ENCODE assay signal across 8 cellular contexts in genomic region chr15:90266485-90266884, GRCh38. TPM values are rescaled to one million over a fixed set of nuclear protein-coding genes. Genes with fewer than 3 reads are reported as not detected.
DNase-seq lines count a peak whose midpoint lies in the region; ATAC-seq, FAIRE-seq and TF ChIP-seq lines count a peak whose summit lies in the region.

No MANE protein-coding gene starts in this region.

- no peaks in the 10 kb centered on the region for H3K36me3 ChIP-seq in MM.1S (replicated peaks; ENCODE audit: insufficient read depth, low read length)
- H3K36me3 ChIP-seq in astrocyte (ENCODE audit: insufficient read depth, low read length), result peaks cover 18% of the 10 kb centered on the region
- peaks cover 0 to 34% of the 10 kb centered on the region in 2 donors for H3K36me3 ChIP-seq in left lung
- H3K36me3 ChIP-seq in stomach smooth muscle (ENCODE audit: control insufficient read depth in 2 of 2, insufficient read depth in 2 of 2, low read length in 2 of 2), result peaks cover 8 to 14% of the 10 kb centered on the region in 2 donors

- peaks cover 6% of the 10 kb centered on the region; the same call in 1 of the 2 replicates for H4K20me1 ChIP-seq in MM.1S (ENCODE audit: insufficient read depth, low read length)
- H4K20me1 ChIP-seq in astrocyte (ENCODE audit: insufficient read depth, low read length), result peaks cover 47% of the 10 kb centered on the region

- no peaks in the 10 kb centered on the region for H3K27me3 Mint-ChIP-seq in astrocyte (ENCODE audit: low read depth, unreplicated experiment)

- in situ Hi-C loops in GM13976 (cut with MboI; ENCODE audit: low sequenced_read_pairs, unreplicated experiment), result no loop called here

- H3K4me3 ChIP-seq in MM.1S (ENCODE audit: low read length) (peak overlapping the region; percentile 84), astrocyte (ENCODE audit: insufficient read depth, low read depth, low read length) (peak overlapping the region; percentile 88), left lung (peak overlapping the region; percentile 70 to 91), stomach smooth muscle (ENCODE audit: low read length in 2 of 2) (peak overlapping the region; percentile 92 to 95)

- intact Hi-C loops in left lung (cut with DNase I), result no loop called here

- H3F3A ChIP-seq in MM.1S (ENCODE audit: insufficient read depth, low read length), result 0 out of 2 replicates have a peak, but pooled peaks cover 11% of the 10 kb centered on the region

- H3K36me3 Mint-ChIP-seq in astrocyte (ENCODE audit: low read depth, unreplicated experiment), result peaks cover 9% of the 10 kb centered on the region

- no peaks in the 10 kb centered on the region for H3K9me2 ChIP-seq in MM.1S (replicated peaks; ENCODE audit: insufficient read depth, low read length)

- FAIRE-seq in astrocyte (lab: Jason Lieb, UNC), result no peak

- peak overlapping the region; percentile 90 for H3K9ac ChIP-seq in MM.1S (ENCODE audit: low read length)
- H3K9ac ChIP-seq in astrocyte (ENCODE audit: low read length), result peak overlapping the region; percentile 87
- peak overlapping the region; percentile 94 to 97 for H3K9ac ChIP-seq in stomach smooth muscle (ENCODE audit: low read length in 2 of 2)

- DNase-seq in MM.1S, result peak; percentile 21
- DNase-seq in astrocyte (ENCODE audit: low read depth), result no peak
- no peak for DNase-seq in left lung
- no peak for DNase-seq in NCI-H1694 treated with DMSO at 0.1 percent for 48 hours (lab: John Stamatoyannopoulos, UW)
- no peak for DNase-seq in GM13976 (ENCODE audit: low spot score)

- peak overlapping the region; percentile 94 for H3K27ac Mint-ChIP-seq in astrocyte (ENCODE audit: unreplicated experiment)

- H3K79me2 ChIP-seq in MM.1S (ENCODE audit: low read length) (peaks cover 61% of the 10 kb centered on the region), astrocyte (ENCODE audit: insufficient read depth, low read length) (peaks cover 63% of the 10 kb centered on the region)

- peak overlapping the region; percentile 90 for H3K27ac ChIP-seq in C4-2B
- H3K27ac ChIP-seq in MM.1S (ENCODE audit: low read length), result peak overlapping the region; percentile 81; the same call in 1 of the 2 replicates
- H3K27ac ChIP-seq in astrocyte (ENCODE audit: low read depth, low read length), result peak overlapping the region; percentile 87
- H3K27ac ChIP-seq in left lung, result peak overlapping the region; percentile 97 to 98
- peak overlapping the region; percentile 95 for H3K27ac ChIP-seq in stomach smooth muscle (ENCODE audit: low read length)

- no peaks in the 10 kb centered on the region for H3K9me3 ChIP-seq in MM.1S (replicated peaks; ENCODE audit: insufficient read depth, low read length)
- H3K9me3 ChIP-seq in astrocyte (ENCODE audit: insufficient read depth, low read depth, low read length), result no peaks in the 10 kb centered on the region
- H3K9me3 ChIP-seq in left lung, result no peaks in the 10 kb centered on the region
- no peaks in the 10 kb centered on the region for H3K9me3 ChIP-seq in stomach smooth muscle (ENCODE audit: control insufficient read depth in 2 of 2, low read length in 2 of 2)

- no peak for TF ChIP-seq CTCF in C4-2B (conservative IDR thresholded peaks at IDR 0.05)
- 0 out of 2 replicates have a peak, but pooled peaks have one; percentile 6 for TF ChIP-seq CTCF in MM.1S (IDR thresholded peaks at IDR 0.05; ENCODE audit: low read length)
- TF ChIP-seq CTCF in astrocyte (IDR thresholded peaks at IDR 0.05; ENCODE audit: insufficient read depth, low read depth, low read length), result no peak
- no peak for TF ChIP-seq CTCF in left lung (IDR thresholded peaks at IDR 0.05)
- TF ChIP-seq CTCF in GM13976 (IDR thresholded peaks at IDR 0.05; ENCODE audit: borderline replicate concordance, control extremely low read depth, extremely low read depth, insufficient read depth, missing control alignments), result no peak

- no peaks in the 10 kb centered on the region for H3K9me3 Mint-ChIP-seq in astrocyte (ENCODE audit: unreplicated experiment)

- ATAC-seq in left lung, result no peak
- no peak for ATAC-seq in GM19455 (IDR thresholded peaks at IDR 0.05; ENCODE audit: unreplicated experiment)

- H3K4me1 ChIP-seq in MM.1S (ENCODE audit: low read length) (peaks cover 14% of the 10 kb centered on the region), astrocyte (ENCODE audit: insufficient read depth, low read length) (peaks cover 31% of the 10 kb centered on the region), left lung (peaks cover 29 to 60% of the 10 kb centered on the region in 2 donors), stomach smooth muscle (ENCODE audit: control insufficient read depth, insufficient read depth, low read length) (peaks cover 30% of the 10 kb centered on the region)

- peak overlapping the region; percentile 97 for H3K4me3 Mint-ChIP-seq in astrocyte (ENCODE audit: unreplicated experiment)

- H3K27me3 ChIP-seq in MM.1S (replicated peaks; ENCODE audit: insufficient read depth, low read length) (no peaks in the 10 kb centered on the region), astrocyte (ENCODE audit: insufficient read depth, low read length) (no peaks in the 10 kb centered on the region), left lung (no peaks in the 10 kb centered on the region), stomach smooth muscle (ENCODE audit: control insufficient read depth in 1 of 2, insufficient read depth in 2 of 2, low read length in 2 of 2) (no peaks in the 10 kb centered on the region)

- peak overlapping the region; percentile 88; the same call in 1 of the 2 replicates for H2AFZ ChIP-seq in MM.1S (ENCODE audit: low read length)
- H2AFZ ChIP-seq in astrocyte (ENCODE audit: low read depth, low read length), result peak overlapping the region; percentile 95

- peaks cover 16% of the 10 kb centered on the region for H3K4me1 Mint-ChIP-seq in astrocyte (ENCODE audit: low read depth, unreplicated experiment)

- H3K4me2 ChIP-seq in MM.1S (ENCODE audit: low read depth, low read length) (peak overlapping the region; percentile 88), astrocyte (ENCODE audit: low read length) (peak overlapping the region; percentile 88)

RNA-seq across cellular contexts. Expression of gene NGRN, which starts 1.0 kb away (rescaled TPM):
- total RNA-seq in astrocyte, result 98.5 and 98.6 TPM in 2 replicates
- 10 to 100 TPM; 73.1 to 81.9 TPM for total RNA-seq in left lung

RNA-seq across cellular contexts. Expression of gene TTLL13, which starts 17.1 kb away (rescaled TPM):
- total RNA-seq in astrocyte (0.14 TPM in 1 of 2 replicates, not detected in the other), left lung (under 1 TPM in 1 of 2 donors, not detected in 1; 0.26 TPM)

RNA-seq across cellular contexts. Expression of gene GDPGP1, which starts 32.5 kb away (rescaled TPM):
- total RNA-seq in astrocyte (4.1 and 6.0 TPM in 2 replicates), left lung (1 to 10 TPM; 8.4 to 8.6 TPM)

RNA-seq across cellular contexts. Expression of gene CIB1, which starts 32.7 kb away (rescaled TPM):
- total RNA-seq in astrocyte, result 49.6 and 50.7 TPM in 2 replicates
- 10 to 100 TPM; 76.2 to 84.6 TPM for total RNA-seq in left lung
